Comparison of ENCODE assay signal across 2 cellular contexts in genomic region chrX:153782324-153782723, GRCh38.
TF ChIP-seq lines count a peak whose summit lies in the region.

No MANE protein-coding gene starts in this region.

TF ChIP-seq in GM23338, 12 proteins besides CTCF, POLR2A, EP300 and RAD21 (continued from another document):
- no peak for TF ChIP-seq ZNF462 (CRISPR knock-in tag; IDR thresholded peaks at IDR 0.05)
- no peak for TF ChIP-seq JUNB (IDR thresholded peaks at IDR 0.05; ENCODE audit: unreplicated experiment)
- TF ChIP-seq ZNF114 (CRISPR knock-in tag; IDR thresholded peaks at IDR 0.05), result no peak
- no peak for TF ChIP-seq REST (IDR thresholded peaks at IDR 0.05; ENCODE audit: unreplicated experiment)
- no peak for TF ChIP-seq ETS1 (IDR thresholded peaks at IDR 0.05)
- TF ChIP-seq ZNF331 (CRISPR knock-in tag; IDR thresholded peaks at IDR 0.05; ENCODE audit: low read depth), result no peak
- TF ChIP-seq NANOG (IDR thresholded peaks at IDR 0.05; ENCODE audit: borderline replicate concordance), result no peak
- TF ChIP-seq EZH2 (IDR thresholded peaks at IDR 0.05; ENCODE audit: low read depth, unreplicated experiment), result no peak
- TF ChIP-seq STAT1 (IDR thresholded peaks at IDR 0.05; ENCODE audit: unreplicated experiment), result no peak
- TF ChIP-seq CREB1 (CRISPR knock-in tag; IDR thresholded peaks at IDR 0.05; ENCODE audit: low read depth), result no peak

TF ChIP-seq in WTC11, 78 proteins besides CTCF, POLR2A, EP300 and RAD21 (continued from another document):
- TF ChIP-seq E2F5 (CRISPR knock-in tag; IDR thresholded peaks at IDR 0.05) (no peak), IRF2 (CRISPR knock-in tag; IDR thresholded peaks at IDR 0.05; ENCODE audit: borderline replicate concordance, low read depth) (no peak)
